1 cellular context compared by ENCODE assay signal in the genomic region with DNA sequence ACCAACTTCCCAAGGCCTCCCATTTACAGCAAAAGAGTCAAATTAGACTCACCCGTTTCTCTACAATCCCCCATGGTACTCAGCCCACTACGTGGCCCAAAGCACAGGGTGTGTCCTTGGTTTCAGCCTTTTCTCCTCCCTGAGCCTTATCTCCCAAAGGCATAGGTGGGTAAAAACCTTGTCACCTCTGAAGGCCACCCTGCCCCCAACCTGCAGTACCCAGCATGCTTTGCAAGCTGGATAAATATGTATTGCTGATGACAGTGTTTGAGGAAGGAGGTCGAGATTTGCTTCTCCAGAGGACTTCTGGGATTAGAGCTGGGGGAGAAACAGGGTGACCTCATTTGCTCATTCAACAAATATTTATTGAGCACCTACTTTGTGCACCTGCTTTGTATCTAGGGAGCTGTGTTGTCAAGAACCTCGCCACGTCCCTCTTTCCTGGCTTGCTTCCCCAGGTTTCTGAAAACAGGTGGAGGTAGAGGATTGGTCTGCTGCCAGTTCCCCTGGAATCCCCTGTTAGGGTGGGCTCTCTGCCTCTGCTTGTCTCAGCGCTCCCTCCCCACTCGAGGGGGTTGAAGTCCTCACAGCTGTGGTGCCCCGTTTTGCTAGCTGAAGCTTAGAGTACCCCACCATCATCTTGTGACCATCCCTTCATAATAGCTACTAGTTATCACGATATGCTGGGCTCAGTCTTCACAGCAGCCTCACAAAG.
TF ChIP-seq lines count a peak whose summit lies in the region.

No MANE protein-coding gene starts in this region.

TF ChIP-seq in HepG2, 621 proteins besides CTCF, POLR2A, EP300 and RAD21 (continued from another document and continues in another):
- TF ChIP-seq, protein P1, sequence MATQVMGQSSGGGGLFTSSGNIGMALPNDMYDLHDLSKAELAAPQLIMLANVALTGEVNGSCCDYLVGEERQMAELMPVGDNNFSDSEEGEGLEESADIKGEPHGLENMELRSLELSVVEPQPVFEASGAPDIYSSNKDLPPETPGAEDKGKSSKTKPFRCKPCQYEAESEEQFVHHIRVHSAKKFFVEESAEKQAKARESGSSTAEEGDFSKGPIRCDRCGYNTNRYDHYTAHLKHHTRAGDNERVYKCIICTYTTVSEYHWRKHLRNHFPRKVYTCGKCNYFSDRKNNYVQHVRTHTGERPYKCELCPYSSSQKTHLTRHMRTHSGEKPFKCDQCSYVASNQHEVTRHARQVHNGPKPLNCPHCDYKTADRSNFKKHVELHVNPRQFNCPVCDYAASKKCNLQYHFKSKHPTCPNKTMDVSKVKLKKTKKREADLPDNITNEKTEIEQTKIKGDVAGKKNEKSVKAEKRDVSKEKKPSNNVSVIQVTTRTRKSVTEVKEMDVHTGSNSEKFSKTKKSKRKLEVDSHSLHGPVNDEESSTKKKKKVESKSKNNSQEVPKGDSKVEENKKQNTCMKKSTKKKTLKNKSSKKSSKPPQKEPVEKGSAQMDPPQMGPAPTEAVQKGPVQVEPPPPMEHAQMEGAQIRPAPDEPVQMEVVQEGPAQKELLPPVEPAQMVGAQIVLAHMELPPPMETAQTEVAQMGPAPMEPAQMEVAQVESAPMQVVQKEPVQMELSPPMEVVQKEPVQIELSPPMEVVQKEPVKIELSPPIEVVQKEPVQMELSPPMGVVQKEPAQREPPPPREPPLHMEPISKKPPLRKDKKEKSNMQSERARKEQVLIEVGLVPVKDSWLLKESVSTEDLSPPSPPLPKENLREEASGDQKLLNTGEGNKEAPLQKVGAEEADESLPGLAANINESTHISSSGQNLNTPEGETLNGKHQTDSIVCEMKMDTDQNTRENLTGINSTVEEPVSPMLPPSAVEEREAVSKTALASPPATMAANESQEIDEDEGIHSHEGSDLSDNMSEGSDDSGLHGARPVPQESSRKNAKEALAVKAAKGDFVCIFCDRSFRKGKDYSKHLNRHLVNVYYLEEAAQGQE (IDR thresholded peaks at IDR 0.05; ENCODE audit: borderline replicate concordance in 1 of 2, low read depth in 1 of 2, low read length in 2 of 2), result no peak
- no peak for TF ChIP-seq REXO4 (CRISPR knock-in tag; IDR thresholded peaks at IDR 0.05; ENCODE audit: borderline replicate concordance)
- TF ChIP-seq ZNF550 (CRISPR knock-in tag; IDR thresholded peaks at IDR 0.05; ENCODE audit: borderline replicate concordance), result no peak
- peak; percentile 64 for TF ChIP-seq MED1 (CRISPR knock-in tag; IDR thresholded peaks at IDR 0.05)
- peak; percentile 55 for TF ChIP-seq IRF2 (CRISPR knock-in tag; IDR thresholded peaks at IDR 0.05)
- TF ChIP-seq, protein P2, sequence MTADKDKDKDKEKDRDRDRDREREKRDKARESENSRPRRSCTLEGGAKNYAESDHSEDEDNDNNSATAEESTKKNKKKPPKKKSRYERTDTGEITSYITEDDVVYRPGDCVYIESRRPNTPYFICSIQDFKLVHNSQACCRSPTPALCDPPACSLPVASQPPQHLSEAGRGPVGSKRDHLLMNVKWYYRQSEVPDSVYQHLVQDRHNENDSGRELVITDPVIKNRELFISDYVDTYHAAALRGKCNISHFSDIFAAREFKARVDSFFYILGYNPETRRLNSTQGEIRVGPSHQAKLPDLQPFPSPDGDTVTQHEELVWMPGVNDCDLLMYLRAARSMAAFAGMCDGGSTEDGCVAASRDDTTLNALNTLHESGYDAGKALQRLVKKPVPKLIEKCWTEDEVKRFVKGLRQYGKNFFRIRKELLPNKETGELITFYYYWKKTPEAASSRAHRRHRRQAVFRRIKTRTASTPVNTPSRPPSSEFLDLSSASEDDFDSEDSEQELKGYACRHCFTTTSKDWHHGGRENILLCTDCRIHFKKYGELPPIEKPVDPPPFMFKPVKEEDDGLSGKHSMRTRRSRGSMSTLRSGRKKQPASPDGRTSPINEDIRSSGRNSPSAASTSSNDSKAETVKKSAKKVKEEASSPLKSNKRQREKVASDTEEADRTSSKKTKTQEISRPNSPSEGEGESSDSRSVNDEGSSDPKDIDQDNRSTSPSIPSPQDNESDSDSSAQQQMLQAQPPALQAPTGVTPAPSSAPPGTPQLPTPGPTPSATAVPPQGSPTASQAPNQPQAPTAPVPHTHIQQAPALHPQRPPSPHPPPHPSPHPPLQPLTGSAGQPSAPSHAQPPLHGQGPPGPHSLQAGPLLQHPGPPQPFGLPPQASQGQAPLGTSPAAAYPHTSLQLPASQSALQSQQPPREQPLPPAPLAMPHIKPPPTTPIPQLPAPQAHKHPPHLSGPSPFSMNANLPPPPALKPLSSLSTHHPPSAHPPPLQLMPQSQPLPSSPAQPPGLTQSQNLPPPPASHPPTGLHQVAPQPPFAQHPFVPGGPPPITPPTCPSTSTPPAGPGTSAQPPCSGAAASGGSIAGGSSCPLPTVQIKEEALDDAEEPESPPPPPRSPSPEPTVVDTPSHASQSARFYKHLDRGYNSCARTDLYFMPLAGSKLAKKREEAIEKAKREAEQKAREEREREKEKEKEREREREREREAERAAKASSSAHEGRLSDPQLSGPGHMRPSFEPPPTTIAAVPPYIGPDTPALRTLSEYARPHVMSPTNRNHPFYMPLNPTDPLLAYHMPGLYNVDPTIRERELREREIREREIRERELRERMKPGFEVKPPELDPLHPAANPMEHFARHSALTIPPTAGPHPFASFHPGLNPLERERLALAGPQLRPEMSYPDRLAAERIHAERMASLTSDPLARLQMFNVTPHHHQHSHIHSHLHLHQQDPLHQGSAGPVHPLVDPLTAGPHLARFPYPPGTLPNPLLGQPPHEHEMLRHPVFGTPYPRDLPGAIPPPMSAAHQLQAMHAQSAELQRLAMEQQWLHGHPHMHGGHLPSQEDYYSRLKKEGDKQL (CRISPR knock-in tag; IDR thresholded peaks at IDR 0.05; ENCODE audit: low read depth), result peak; percentile 50; the same call in 1 of the 2 replicates
- TF ChIP-seq THAP11 (CRISPR knock-in tag; IDR thresholded peaks at IDR 0.05), result peak; percentile 58; the same call in 1 of the 2 replicates
- no peak for TF ChIP-seq CEBPG (CRISPR knock-in tag; IDR thresholded peaks at IDR 0.05)
- TF ChIP-seq, protein P3, sequence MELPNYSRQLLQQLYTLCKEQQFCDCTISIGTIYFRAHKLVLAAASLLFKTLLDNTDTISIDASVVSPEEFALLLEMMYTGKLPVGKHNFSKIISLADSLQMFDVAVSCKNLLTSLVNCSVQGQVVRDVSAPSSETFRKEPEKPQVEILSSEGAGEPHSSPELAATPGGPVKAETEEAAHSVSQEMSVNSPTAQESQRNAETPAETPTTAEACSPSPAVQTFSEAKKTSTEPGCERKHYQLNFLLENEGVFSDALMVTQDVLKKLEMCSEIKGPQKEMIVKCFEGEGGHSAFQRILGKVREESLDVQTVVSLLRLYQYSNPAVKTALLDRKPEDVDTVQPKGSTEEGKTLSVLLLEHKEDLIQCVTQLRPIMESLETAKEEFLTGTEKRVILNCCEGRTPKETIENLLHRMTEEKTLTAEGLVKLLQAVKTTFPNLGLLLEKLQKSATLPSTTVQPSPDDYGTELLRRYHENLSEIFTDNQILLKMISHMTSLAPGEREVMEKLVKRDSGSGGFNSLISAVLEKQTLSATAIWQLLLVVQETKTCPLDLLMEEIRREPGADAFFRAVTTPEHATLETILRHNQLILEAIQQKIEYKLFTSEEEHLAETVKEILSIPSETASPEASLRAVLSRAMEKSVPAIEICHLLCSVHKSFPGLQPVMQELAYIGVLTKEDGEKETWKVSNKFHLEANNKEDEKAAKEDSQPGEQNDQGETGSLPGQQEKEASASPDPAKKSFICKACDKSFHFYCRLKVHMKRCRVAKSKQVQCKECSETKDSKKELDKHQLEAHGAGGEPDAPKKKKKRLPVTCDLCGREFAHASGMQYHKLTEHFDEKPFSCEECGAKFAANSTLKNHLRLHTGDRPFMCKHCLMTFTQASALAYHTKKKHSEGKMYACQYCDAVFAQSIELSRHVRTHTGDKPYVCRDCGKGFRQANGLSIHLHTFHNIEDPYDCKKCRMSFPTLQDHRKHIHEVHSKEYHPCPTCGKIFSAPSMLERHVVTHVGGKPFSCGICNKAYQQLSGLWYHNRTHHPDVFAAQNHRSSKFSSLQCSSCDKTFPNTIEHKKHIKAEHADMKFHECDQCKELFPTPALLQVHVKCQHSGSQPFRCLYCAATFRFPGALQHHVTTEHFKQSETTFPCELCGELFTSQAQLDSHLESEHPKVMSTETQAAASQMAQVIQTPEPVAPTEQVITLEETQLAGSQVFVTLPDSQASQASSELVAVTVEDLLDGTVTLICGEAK (IDR thresholded peaks at IDR 0.05), result no peak
- TF ChIP-seq, protein P3 (CRISPR knock-in tag; IDR thresholded peaks at IDR 0.05), result no peak
- no peak for TF ChIP-seq STAG1 (CRISPR knock-in tag; IDR thresholded peaks at IDR 0.05)
- TF ChIP-seq, protein P4, sequence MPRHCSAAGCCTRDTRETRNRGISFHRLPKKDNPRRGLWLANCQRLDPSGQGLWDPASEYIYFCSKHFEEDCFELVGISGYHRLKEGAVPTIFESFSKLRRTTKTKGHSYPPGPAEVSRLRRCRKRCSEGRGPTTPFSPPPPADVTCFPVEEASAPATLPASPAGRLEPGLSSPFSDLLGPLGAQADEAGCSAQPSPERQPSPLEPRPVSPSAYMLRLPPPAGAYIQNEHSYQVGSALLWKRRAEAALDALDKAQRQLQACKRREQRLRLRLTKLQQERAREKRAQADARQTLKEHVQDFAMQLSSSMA (CRISPR knock-in tag; IDR thresholded peaks at IDR 0.05), result no peak
- TF ChIP-seq ATM (IDR thresholded peaks at IDR 0.05; ENCODE audit: borderline replicate concordance), result no peak
- TF ChIP-seq, protein P5, sequence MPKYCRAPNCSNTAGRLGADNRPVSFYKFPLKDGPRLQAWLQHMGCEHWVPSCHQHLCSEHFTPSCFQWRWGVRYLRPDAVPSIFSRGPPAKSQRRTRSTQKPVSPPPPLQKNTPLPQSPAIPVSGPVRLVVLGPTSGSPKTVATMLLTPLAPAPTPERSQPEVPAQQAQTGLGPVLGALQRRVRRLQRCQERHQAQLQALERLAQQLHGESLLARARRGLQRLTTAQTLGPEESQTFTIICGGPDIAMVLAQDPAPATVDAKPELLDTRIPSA (CRISPR knock-in tag; IDR thresholded peaks at IDR 0.05; ENCODE audit: borderline replicate concordance), result no peak
- no peak for TF ChIP-seq ZNF296 (CRISPR knock-in tag; conservative IDR thresholded peaks at IDR 0.05)
- no peak for TF ChIP-seq ISX (CRISPR knock-in tag; conservative IDR thresholded peaks at IDR 0.05)
- TF ChIP-seq, protein P6, sequence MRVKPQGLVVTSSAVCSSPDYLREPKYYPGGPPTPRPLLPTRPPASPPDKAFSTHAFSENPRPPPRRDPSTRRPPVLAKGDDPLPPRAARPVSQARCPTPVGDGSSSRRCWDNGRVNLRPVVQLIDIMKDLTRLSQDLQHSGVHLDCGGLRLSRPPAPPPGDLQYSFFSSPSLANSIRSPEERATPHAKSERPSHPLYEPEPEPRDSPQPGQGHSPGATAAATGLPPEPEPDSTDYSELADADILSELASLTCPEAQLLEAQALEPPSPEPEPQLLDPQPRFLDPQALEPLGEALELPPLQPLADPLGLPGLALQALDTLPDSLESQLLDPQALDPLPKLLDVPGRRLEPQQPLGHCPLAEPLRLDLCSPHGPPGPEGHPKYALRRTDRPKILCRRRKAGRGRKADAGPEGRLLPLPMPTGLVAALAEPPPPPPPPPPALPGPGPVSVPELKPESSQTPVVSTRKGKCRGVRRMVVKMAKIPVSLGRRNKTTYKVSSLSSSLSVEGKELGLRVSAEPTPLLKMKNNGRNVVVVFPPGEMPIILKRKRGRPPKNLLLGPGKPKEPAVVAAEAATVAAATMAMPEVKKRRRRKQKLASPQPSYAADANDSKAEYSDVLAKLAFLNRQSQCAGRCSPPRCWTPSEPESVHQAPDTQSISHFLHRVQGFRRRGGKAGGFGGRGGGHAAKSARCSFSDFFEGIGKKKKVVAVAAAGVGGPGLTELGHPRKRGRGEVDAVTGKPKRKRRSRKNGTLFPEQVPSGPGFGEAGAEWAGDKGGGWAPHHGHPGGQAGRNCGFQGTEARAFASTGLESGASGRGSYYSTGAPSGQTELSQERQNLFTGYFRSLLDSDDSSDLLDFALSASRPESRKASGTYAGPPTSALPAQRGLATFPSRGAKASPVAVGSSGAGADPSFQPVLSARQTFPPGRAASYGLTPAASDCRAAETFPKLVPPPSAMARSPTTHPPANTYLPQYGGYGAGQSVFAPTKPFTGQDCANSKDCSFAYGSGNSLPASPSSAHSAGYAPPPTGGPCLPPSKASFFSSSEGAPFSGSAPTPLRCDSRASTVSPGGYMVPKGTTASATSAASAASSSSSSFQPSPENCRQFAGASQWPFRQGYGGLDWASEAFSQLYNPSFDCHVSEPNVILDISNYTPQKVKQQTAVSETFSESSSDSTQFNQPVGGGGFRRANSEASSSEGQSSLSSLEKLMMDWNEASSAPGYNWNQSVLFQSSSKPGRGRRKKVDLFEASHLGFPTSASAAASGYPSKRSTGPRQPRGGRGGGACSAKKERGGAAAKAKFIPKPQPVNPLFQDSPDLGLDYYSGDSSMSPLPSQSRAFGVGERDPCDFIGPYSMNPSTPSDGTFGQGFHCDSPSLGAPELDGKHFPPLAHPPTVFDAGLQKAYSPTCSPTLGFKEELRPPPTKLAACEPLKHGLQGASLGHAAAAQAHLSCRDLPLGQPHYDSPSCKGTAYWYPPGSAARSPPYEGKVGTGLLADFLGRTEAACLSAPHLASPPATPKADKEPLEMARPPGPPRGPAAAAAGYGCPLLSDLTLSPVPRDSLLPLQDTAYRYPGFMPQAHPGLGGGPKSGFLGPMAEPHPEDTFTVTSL (CRISPR knock-in tag; IDR thresholded peaks at IDR 0.05; ENCODE audit: borderline replicate concordance), result no peak
